10 cellular contexts compared by ENCODE assay signal in the genomic region with DNA sequence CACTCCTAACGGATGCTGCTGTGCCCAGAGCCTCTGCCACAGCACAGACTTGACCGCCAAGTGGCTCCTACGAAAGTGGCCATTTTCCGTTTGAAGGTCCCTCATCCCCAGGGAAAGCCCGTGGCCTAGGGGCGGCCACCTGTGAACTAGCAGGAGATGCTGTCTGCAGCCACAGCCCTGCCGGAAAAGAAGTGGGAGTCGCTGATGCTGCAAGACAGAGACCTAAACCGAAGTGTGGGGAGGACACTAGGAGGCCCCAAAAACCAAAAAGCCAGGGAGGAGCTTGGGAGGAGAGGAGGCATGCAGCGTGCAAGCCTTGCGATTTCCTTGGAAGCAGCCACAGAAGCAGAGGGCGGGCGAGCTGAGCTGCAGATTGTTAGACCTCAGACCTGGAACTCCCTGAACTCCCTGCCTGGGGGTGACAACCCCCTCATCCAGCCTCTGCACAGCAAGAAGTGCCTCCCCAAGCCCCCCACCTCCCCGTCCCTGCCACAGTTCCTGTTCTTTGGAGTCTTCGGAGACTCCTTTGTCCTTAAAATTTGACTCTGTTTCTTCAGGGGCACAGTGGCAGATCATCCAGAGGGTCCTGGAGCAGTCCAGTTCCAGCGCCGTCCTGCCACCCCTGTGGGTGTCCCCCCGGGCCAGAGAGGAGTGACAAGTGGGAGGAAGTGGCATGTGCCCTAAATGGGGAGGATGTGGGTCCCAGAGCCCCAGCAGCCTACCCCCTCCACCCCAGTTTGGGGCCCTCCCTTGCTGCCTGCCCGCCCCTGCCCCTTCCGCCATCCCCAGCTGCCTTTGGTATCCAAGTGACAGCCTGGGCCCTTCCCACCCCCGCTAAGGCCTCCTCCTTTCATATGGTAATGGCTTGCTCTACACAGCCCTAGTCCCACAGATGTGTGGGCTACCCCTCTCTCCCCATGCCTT. TPM values are rescaled to one million over a fixed set of nuclear protein-coding genes. Genes with fewer than 3 reads are reported as not detected.
DNase-seq lines count a peak whose midpoint lies in the region; ATAC-seq and TF ChIP-seq lines count a peak whose summit lies in the region.
"Had no signal": no experiment of that assay in that cellular context is flagged by ENCODE, and none has a peak within 500 bp of the region (broad histone marks: within the 10 kb centered on the region; RNA-seq: fewer than 3 reads in every experiment).

No MANE protein-coding gene starts in this region.

- no peak for TF ChIP-seq CTCF in left lung (IDR thresholded peaks at IDR 0.05)
- no peak for TF ChIP-seq CTCF in GM10266 (IDR thresholded peaks at IDR 0.05; ENCODE audit: control insufficient read depth, insufficient read depth, low read depth, missing control alignments)

- H3K36me3 ChIP-seq in left lung: peaks cover 0 to 38% of the 10 kb centered on the region in 2 donors

- peaks cover 0 to 2% (median 0%) of the 10 kb centered on the region in 3 donors for H3K4me1 Mint-ChIP-seq in IgD-negative memory B cell
- H3K4me1 Mint-ChIP-seq in stimulated activated effector memory CD8-positive, alpha-beta T cell treated with anti-CD3 and anti-CD28 coated beads, Interleukin-12 subunit alpha, Interleukin-12 subunit beta, amount 100 ng/mL, for 72 hours: peaks cover 19% of the 10 kb centered on the region
- H3K4me1 Mint-ChIP-seq: activated B cell treated with CpG ODN at 0.5 μM for 24 hours had no signal

- H3K4me3 ChIP-seq in left lung: no peak overlapping the region

- H3K27me3 Mint-ChIP-seq in IgD-negative memory B cell: no peaks in the 10 kb centered on the region
- H3K27me3 Mint-ChIP-seq: activated B cell treated with CpG ODN at 0.5 μM for 24 hours had no signal

- H3K27ac Mint-ChIP-seq in IgD-negative memory B cell: peak overlapping the region; percentile 43 to 60 (median 53)
- H3K27ac Mint-ChIP-seq in stimulated activated effector memory CD8-positive, alpha-beta T cell treated with anti-CD3 and anti-CD28 coated beads, Interleukin-12 subunit alpha, Interleukin-12 subunit beta, amount 100 ng/mL, for 72 hours: peak overlapping the region; percentile 86
- H3K27ac Mint-ChIP-seq: activated B cell treated with CpG ODN at 0.5 μM for 24 hours had no signal

- H3K27ac ChIP-seq in cingulate gyrus (ENCODE audit: low read depth, low read length): peak overlapping the region; percentile 83
- H3K27ac ChIP-seq in left lung: peak overlapping the region; percentile 65 to 81

- H3K36me3 Mint-ChIP-seq in IgD-negative memory B cell: peaks cover 3% of the 10 kb centered on the region
- peaks cover 39% of the 10 kb centered on the region for H3K36me3 Mint-ChIP-seq in stimulated activated effector memory CD8-positive, alpha-beta T cell treated with anti-CD3 and anti-CD28 coated beads, Interleukin-12 subunit alpha, Interleukin-12 subunit beta, amount 100 ng/mL, for 72 hours

- H3K4me3 Mint-ChIP-seq in IgD-negative memory B cell: no peak overlapping the region
- no peak overlapping the region for H3K4me3 Mint-ChIP-seq in stimulated activated effector memory CD8-positive, alpha-beta T cell treated with anti-CD3 and anti-CD28 coated beads, Interleukin-12 subunit alpha, Interleukin-12 subunit beta, amount 100 ng/mL, for 72 hours
- H3K4me3 Mint-ChIP-seq: activated B cell treated with CpG ODN at 0.5 μM for 24 hours had no signal

- intact Hi-C loops in left lung (cut with DNase I): no loop called here

- H3K4me1 ChIP-seq in left lung: peaks cover 16 to 22% of the 10 kb centered on the region in 2 donors

- ATAC-seq in left lung: peak; percentile 17
- peak; percentile 39 for ATAC-seq in stimulated activated effector memory CD8-positive, alpha-beta T cell treated with anti-CD3 and anti-CD28 coated beads, Interleukin-12 subunit alpha, Interleukin-12 subunit beta, amount 100 ng/mL, for 72 hours

- no peaks in the 10 kb centered on the region for H3K27me3 ChIP-seq in left lung

- no peaks in the 10 kb centered on the region for H3K9me3 Mint-ChIP-seq in IgD-negative memory B cell
- no peaks in the 10 kb centered on the region for H3K9me3 Mint-ChIP-seq in stimulated activated effector memory CD8-positive, alpha-beta T cell treated with anti-CD3 and anti-CD28 coated beads, Interleukin-12 subunit alpha, Interleukin-12 subunit beta, amount 100 ng/mL, for 72 hours
- H3K9me3 Mint-ChIP-seq: activated B cell treated with CpG ODN at 0.5 μM for 24 hours had no signal

- DNase-seq in left lung: peak; percentile 37 to 70
- DNase-seq in stimulated activated effector memory CD8-positive, alpha-beta T cell treated with anti-CD3 and anti-CD28 coated beads, Interleukin-12 subunit alpha, Interleukin-12 subunit beta, amount 100 ng/mL, for 72 hours (ENCODE audit: low spot score in 2 of 2): no peak
- DNase-seq in GM10266 (ENCODE audit: extremely low spot score): no peak
- DNase-seq in NCI-H1092 treated with DMSO at 0.1 percent for 48 hours (lab: John Stamatoyannopoulos, UW): no peak
- no peak for DNase-seq in activated CD4-positive, alpha-beta T cell treated with anti-CD3 and anti-CD28 coated beads, Interleukin-2, amount 50 U/mL, for 1 hour
- no peak for DNase-seq in activated naive CD4-positive, alpha-beta T cell treated with Interleukin-2 at 50 U/mL for 16 hours
- DNase-seq: activated B cell treated with CpG ODN at 0.5 μM for 24 hours, NCI-H345 had no signal

- no peaks in the 10 kb centered on the region for H3K9me3 ChIP-seq in left lung

RNA-seq across cellular contexts. Expression of a gene that starts 43.7 kb away (rescaled TPM):
- 0.60 TPM for polyA plus RNA-seq in IgD-negative memory B cell
- 1 to 10 TPM; 4.4 to 4.6 TPM for total RNA-seq in left lung

Comparison
In these comparisons a context has a peak if more than half of its experiments do, and no peak if none do; other contexts are left out.
1. DNase-seq: peak in left lung (2 of 2); none in stimulated activated effector memory CD8-positive, alpha-beta T cell treated with anti-CD3 and anti-CD28 coated beads, Interleukin-12 subunit alpha, Interleukin-12 subunit beta, amount 100 ng/mL, for 72 hours (0 of 2), GM10266 (single experiment), NCI-H1092 treated with DMSO at 0.1 percent for 48 hours (single experiment), activated CD4-positive, alpha-beta T cell treated with anti-CD3 and anti-CD28 coated beads, Interleukin-2, amount 50 U/mL, for 1 hour (single experiment) and activated naive CD4-positive, alpha-beta T cell treated with Interleukin-2 at 50 U/mL for 16 hours (single experiment).